In genomic region chr17:74644419-74644818, GRCh38 we compare ENCODE assay signal across 9 cellular contexts. TPM values are rescaled to one million over a fixed set of nuclear protein-coding genes. Genes with fewer than 3 reads are reported as not detected.
"Had no signal": no experiment of that assay in that cellular context is flagged by ENCODE, and none has a peak within 500 bp of the region (broad histone marks: within the 10 kb centered on the region; RNA-seq: fewer than 3 reads in every experiment).

No MANE protein-coding gene starts in this region.

- H3K4me2 ChIP-seq: GM23338 had no signal

- H3K27ac Mint-ChIP-seq: GM23338, H9, HFFc6 had no signal

- H3K4me3 Mint-ChIP-seq: GM23338, H9, HFFc6 had no signal

- H3K9me3 Mint-ChIP-seq: GM23338, H9 had no signal

- DNase-seq: H9, HCEC 1CT, HFFc6, IMR-90, KG1 had no signal

- H3K4me3 ChIP-seq: GM23338, K562 had no signal

- ATAC-seq: GM23338, K562 had no signal

RNA-seq across cellular contexts. Expression of gene CD300E, which starts 20.9 kb away (rescaled TPM):
- total RNA-seq: GM23338, H1, H9, HFFc6, HT-29, IMR-90, K562 had no signal
- polyA plus RNA-seq: GM23338, H1, IMR-90, K562 had no signal

RNA-seq across cellular contexts. Expression of gene CD300LD, which starts 52.3 kb away (rescaled TPM):
- total RNA-seq: GM23338, H1, H9, HFFc6, HT-29, IMR-90, K562 had no signal
- polyA plus RNA-seq: GM23338, H1, IMR-90, K562 had no signal
